Comparison of ENCODE assay signal across 8 cellular contexts in genomic region chr3:184748219-184749135, GRCh38. TPM values are rescaled to one million over a fixed set of nuclear protein-coding genes. Genes with fewer than 3 reads are reported as not detected.
DNase-seq lines count a peak whose midpoint lies in the region; ATAC-seq, FAIRE-seq and TF ChIP-seq lines count a peak whose summit lies in the region.

No MANE protein-coding gene starts in this region.

- no peak overlapping the region for H3K14ac ChIP-seq in IMR-90 (replicated peaks; ENCODE audit: low read depth, low read length)

- no peaks in the 10 kb centered on the region for H3K9me3 ChIP-seq in IMR-90 (ENCODE audit: control insufficient read depth, insufficient read depth, low read length)
- H3K9me3 ChIP-seq in HepG2 (ENCODE audit: low read length): no peaks in the 10 kb centered on the region
- H3K9me3 ChIP-seq in adrenal gland (replicated peaks in 1 of 3): no peaks in the 10 kb centered on the region

- H3K36me3 Mint-ChIP-seq in activated naive CD4-positive, alpha-beta T cell treated with anti-CD3 and anti-CD28 coated beads for 36 hours (ENCODE audit: low read depth): no peaks in the 10 kb centered on the region
- H3K36me3 Mint-ChIP-seq in activated naive CD4-positive, alpha-beta T cell treated with anti-CD3 and anti-CD28 coated beads, Interleukin-2, amount 10 ng/mL, durations not matched to agents 7 days and 5 days: no peaks in the 10 kb centered on the region

- H3K9ac ChIP-seq in IMR-90 (ENCODE audit: low read depth, low read length): no peak overlapping the region
- no peak overlapping the region for H3K9ac ChIP-seq in HepG2 (ENCODE audit: insufficient read depth, low read depth, low read length)

- BruUV-seq in IMR-90 (replicated peaks; lab: Mats Ljungman, UMichigan) (no TSS peak), HepG2 (replicated peaks; lab: Mats Ljungman, UMichigan) (no TSS peak)

- H3K9me3 Mint-ChIP-seq in activated naive CD4-positive, alpha-beta T cell treated with anti-CD3 and anti-CD28 coated beads for 36 hours: no peaks in the 10 kb centered on the region
- no peaks in the 10 kb centered on the region for H3K9me3 Mint-ChIP-seq in activated naive CD4-positive, alpha-beta T cell treated with anti-CD3 and anti-CD28 coated beads, Interleukin-2, amount 10 ng/mL, durations not matched to agents 7 days and 5 days

- no peak overlapping the region for H4K8ac ChIP-seq in IMR-90 (ENCODE audit: low read depth in 2 of 2, low read length in 2 of 2)

- CTCF ChIA-PET in activated naive CD4-positive, alpha-beta T cell treated with anti-CD3 and anti-CD28 coated beads for 36 hours (lab: Charles Lee): interaction anchor here (0.6 to 1.3 kb wide), 2 partner anchors 29 to 1983 kb away, joined by 3 to 4 read pairs; no protein-coding TSS in a partner anchor
- CTCF ChIA-PET in activated naive CD4-positive, alpha-beta T cell treated with anti-CD3 and anti-CD28 coated beads, Interleukin-2, amount 10 ng/mL, durations not matched to agents 7 days and 5 days (lab: Charles Lee): interaction anchor here (0.6 to 1.6 kb wide), 5 partner anchors 25 to 1379 kb away, joined by 3 to 4 read pairs (median 3); no protein-coding TSS in a partner anchor
- CTCF ChIA-PET in IMR-90 (lab: Yijun Ruan, JAX): no interaction called here
- CTCF ChIA-PET in HepG2 (lab: Yijun Ruan, JAX; ENCODE audit: low intra/inter-chr PET ratio, low total read pairs): interaction anchor here (2.3 kb wide), 1 partner anchor 187 kb away, joined by 9 read pairs; the partner anchor contains the start of gene EPHB3

- peaks cover 13% of the 10 kb centered on the region for H3K27me3 ChIP-seq in IMR-90 (ENCODE audit: control insufficient read depth, insufficient read depth, low read length)
- H3K27me3 ChIP-seq in HepG2 (ENCODE audit: control insufficient read depth in 1 of 2, insufficient read depth in 2 of 2, low read length in 2 of 2): peaks cover 1 to 30% of the 10 kb centered on the region in 2 experiments
- H3K27me3 ChIP-seq in adrenal gland: no peaks in the 10 kb centered on the region

- H3K4me2 ChIP-seq in IMR-90 (ENCODE audit: low read depth, low read length) (no peak overlapping the region), HepG2 (ENCODE audit: low read depth, low read length) (no peak overlapping the region)

- peak; percentile 31 for DNase-seq in activated naive CD4-positive, alpha-beta T cell treated with anti-CD3 and anti-CD28 coated beads for 36 hours
- no peak for DNase-seq in activated naive CD4-positive, alpha-beta T cell treated with anti-CD3 and anti-CD28 coated beads, Interleukin-2, amount 10 ng/mL, durations not matched to agents 7 days and 5 days
- DNase-seq in IMR-90: peak; percentile 68
- DNase-seq in HepG2 (ENCODE audit: low spot score): peak; percentile 13
- no peak for DNase-seq in glomerular visceral epithelial cell (ENCODE audit: extremely low spot score)
- DNase-seq in adrenal gland: no peak

- peaks cover 7% of the 10 kb centered on the region for H3K4me1 Mint-ChIP-seq in activated naive CD4-positive, alpha-beta T cell treated with anti-CD3 and anti-CD28 coated beads for 36 hours (ENCODE audit: low read depth)
- H3K4me1 Mint-ChIP-seq in activated naive CD4-positive, alpha-beta T cell treated with anti-CD3 and anti-CD28 coated beads, Interleukin-2, amount 10 ng/mL, durations not matched to agents 7 days and 5 days: no peaks in the 10 kb centered on the region

- H3K4ac ChIP-seq in IMR-90 (ENCODE audit: low read depth, low read length): no peak overlapping the region

- no peak overlapping the region for H4K91ac ChIP-seq in IMR-90 (ENCODE audit: insufficient read depth, low read depth, low read length)

- H3K27me3 Mint-ChIP-seq in activated naive CD4-positive, alpha-beta T cell treated with anti-CD3 and anti-CD28 coated beads for 36 hours (ENCODE audit: low read depth): no peaks in the 10 kb centered on the region
- H3K27me3 Mint-ChIP-seq in activated naive CD4-positive, alpha-beta T cell treated with anti-CD3 and anti-CD28 coated beads, Interleukin-2, amount 10 ng/mL, durations not matched to agents 7 days and 5 days: peaks cover 30% of the 10 kb centered on the region

- no peaks in the 10 kb centered on the region for H3K9me1 ChIP-seq in IMR-90 (ENCODE audit: insufficient read depth, low read length)

- no peak overlapping the region for H3K27ac Mint-ChIP-seq in activated naive CD4-positive, alpha-beta T cell treated with anti-CD3 and anti-CD28 coated beads for 36 hours
- no peak overlapping the region for H3K27ac Mint-ChIP-seq in activated naive CD4-positive, alpha-beta T cell treated with anti-CD3 and anti-CD28 coated beads, Interleukin-2, amount 10 ng/mL, durations not matched to agents 7 days and 5 days

- no peak overlapping the region for H2BK120ac ChIP-seq in IMR-90 (ENCODE audit: low read depth, low read length)

- TF ChIP-seq CTCF in IMR-90 (conservative IDR thresholded peaks at IDR 0.05; ENCODE audit: low read depth, low read length) (peak; percentile 32), VCaP (conservative IDR thresholded peaks at IDR 0.05) (peak; percentile 81), HepG2 (CRISPR knock-in tag; IDR thresholded peaks at IDR 0.05) (peak; percentile 70), adrenal gland (IDR thresholded peaks at IDR 0.05) (peak in 1 of 6 experiments; percentile 15)

- no peaks in the 10 kb centered on the region for H3K79me1 ChIP-seq in IMR-90 (ENCODE audit: low read depth in 1 of 2, low read length in 2 of 2)

- POLR2A ChIA-PET in IMR-90 (lab: Charles Lee; ENCODE audit: unreplicated experiment): no interaction called here
- POLR2A ChIA-PET in HepG2 (lab: Yijun Ruan, JAX): no interaction called here

- H4K20me1 ChIP-seq in IMR-90 (ENCODE audit: insufficient read depth, low read length) (no peaks in the 10 kb centered on the region), HepG2 (ENCODE audit: insufficient read depth, low read length) (no peaks in the 10 kb centered on the region)

- no peak overlapping the region for H3K4me3 ChIP-seq in IMR-90 (ENCODE audit: insufficient read depth, low read depth, low read length)
- no peak overlapping the region for H3K4me3 ChIP-seq in HepG2 (replicated peaks in 1 of 3; ENCODE audit: insufficient read depth in 1 of 3, low read depth in 2 of 3, low read length in 3 of 3)
- H3K4me3 ChIP-seq in adrenal gland: no peak overlapping the region

- TF ChIP-seq RAD21 in IMR-90 (IDR thresholded peaks at IDR 0.05; ENCODE audit: low read length) (peak; percentile 37), HepG2 (CRISPR knock-in tag; IDR thresholded peaks at IDR 0.05) (0 out of 2 replicates have a peak, but pooled peaks have one; percentile 19)

- dilution Hi-C loops in IMR-90 (cut with HindIII; ENCODE audit: low sequenced_read_pairs, unreplicated experiment): no loop called here

- no peak overlapping the region for H3K23ac ChIP-seq in IMR-90 (ENCODE audit: low read depth, low read length)

- in situ Hi-C loops in IMR-90 (cut with MboI; ENCODE audit: low sequenced_read_pairs) (no loop called here), HepG2 (cut with HindIII; ENCODE audit: extremely low pct_ligation_motif_present, low pct_unique_long_range_greater_than_20kb) (no loop called here)

- H3K18ac ChIP-seq in IMR-90 (ENCODE audit: low read depth, low read length): no peak overlapping the region

- ATAC-seq in IMR-90 (ENCODE audit: low read depth) (peak; percentile 91), HepG2 (peak; percentile 96), GM18867 (IDR thresholded peaks at IDR 0.05; ENCODE audit: unreplicated experiment) (no peak)

- H2AFZ ChIP-seq in IMR-90 (replicated peaks; ENCODE audit: low read length, poor library complexity) (peak overlapping the region; percentile 2), HepG2 (ENCODE audit: low read length) (no peak overlapping the region)

- H3K36me3 ChIP-seq in IMR-90 (ENCODE audit: control insufficient read depth, insufficient read depth, low read length) (no peaks in the 10 kb centered on the region), HepG2 (replicated peaks in 1 of 2; ENCODE audit: control insufficient read depth in 1 of 2, insufficient read depth in 2 of 2, low read length in 2 of 2) (no peaks in the 10 kb centered on the region), adrenal gland (replicated peaks in 1 of 2) (no peaks in the 10 kb centered on the region)

- no peak overlapping the region for H2BK15ac ChIP-seq in IMR-90 (ENCODE audit: low read depth, low read length)

- intact Hi-C loops in activated naive CD4-positive, alpha-beta T cell treated with anti-CD3 and anti-CD28 coated beads for 36 hours (cut with micrococcal nuclease): loop anchor here (1.0 kb wide), 1 partner anchor 187 kb away; the partner anchor contains the start of gene EPHB3
- intact Hi-C loops in IMR-90 (cut with micrococcal nuclease): no loop called here
- intact Hi-C loops in HepG2 (cut with micrococcal nuclease; ENCODE audit: unreplicated experiment): loop anchor here (1.0 kb wide), 1 partner anchor 187 kb away; the partner anchor contains the start of gene EPHB3
- intact Hi-C loops in adrenal gland (cut with DNase I): no loop called here

- peak; percentile 54 for FAIRE-seq in HepG2 (lab: Jason Lieb, UNC)

- H3K4me3 Mint-ChIP-seq in activated naive CD4-positive, alpha-beta T cell treated with anti-CD3 and anti-CD28 coated beads for 36 hours: no peak overlapping the region
- no peak overlapping the region for H3K4me3 Mint-ChIP-seq in activated naive CD4-positive, alpha-beta T cell treated with anti-CD3 and anti-CD28 coated beads, Interleukin-2, amount 10 ng/mL, durations not matched to agents 7 days and 5 days

- no peak overlapping the region for H2BK20ac ChIP-seq in IMR-90 (ENCODE audit: low read depth, low read length)

- H3K27ac ChIP-seq in IMR-90 (ENCODE audit: insufficient read depth, low read length) (no peak overlapping the region), VCaP (no peak overlapping the region), HepG2 (ENCODE audit: extremely low read length, insufficient read depth, low read length) (no peak overlapping the region), adrenal gland (no peak overlapping the region)

- H3K4me1 ChIP-seq in IMR-90 (ENCODE audit: control insufficient read depth, insufficient read depth, low read length) (peaks cover 4% of the 10 kb centered on the region; the same call in 1 of the 2 replicates), HepG2 (ENCODE audit: insufficient read depth, low read length) (no peaks in the 10 kb centered on the region), adrenal gland (replicated peaks in 1 of 2) (no peaks in the 10 kb centered on the region)

- H4K5ac ChIP-seq in IMR-90 (ENCODE audit: low read depth, low read length): no peak overlapping the region

- no peak for TF ChIP-seq POLR2A in IMR-90 (IDR thresholded peaks at IDR 0.05; ENCODE audit: low read depth, low read length)
- no peak for TF ChIP-seq POLR2A in HepG2 (IDR thresholded peaks at IDR 0.05; ENCODE audit: insufficient read depth in 1 of 2, low read depth in 2 of 2, low read length in 2 of 2)
- no peak for TF ChIP-seq POLR2A in adrenal gland (IDR thresholded peaks at IDR 0.05)

- H2AK9ac ChIP-seq in IMR-90 (replicated peaks; ENCODE audit: low read depth, low read length, poor library complexity): no peak overlapping the region

- no peak overlapping the region for H2AK5ac ChIP-seq in IMR-90 (ENCODE audit: low read depth, low read length)

- WGBS in IMR-90 (ENCODE audit: extremely low coverage in 2 of 2, insufficient read length in 1 of 2), 2 experiments: 0% methylated on average over 2 of the region's 8 CpGs; no CpG with 5 or more reads in 1 of the 2 experiments
- 38% methylated on average over 8 of the region's 8 CpGs for WGBS in HepG2 (ENCODE audit: low lambda C conversion rate)
- WGBS in adrenal gland, 4 donors: 59 to 66% (median 63%) methylated on average over 8 of the region's 8 CpGs

- TF ChIP-seq EP300 in HepG2 (IDR thresholded peaks at IDR 0.05; ENCODE audit: low read depth in 2 of 2, low read length in 2 of 2) (no peak), HepG2 (CRISPR knock-in tag; IDR thresholded peaks at IDR 0.05; ENCODE audit: borderline replicate concordance) (no peak)

- H3K56ac ChIP-seq in IMR-90 (ENCODE audit: extremely low read depth, insufficient read depth, low read length): no peak overlapping the region

- H2BK5ac ChIP-seq in IMR-90 (ENCODE audit: low read depth, low read length, poor library complexity, severe bottlenecking): no peak overlapping the region

- H3K79me2 ChIP-seq in HepG2 (ENCODE audit: insufficient read depth, low read length): no peaks in the 10 kb centered on the region

RNA-seq across cellular contexts. Expression of gene MAGEF1, which starts 36.6 kb away (rescaled TPM):
- 10 to 100 TPM; 17.4 to 18.1 TPM for total RNA-seq in activated naive CD4-positive, alpha-beta T cell treated with anti-CD3 and anti-CD28 coated beads for 36 hours
- total RNA-seq in IMR-90 (2012; rRNA removed) (10.6 and 16.4 TPM in 2 replicates), HepG2 (2016; rRNA removed; fragmentation: Illumina TruSeq; extraction: Trizol) (60.5 and 62.4 TPM in 2 replicates), adrenal gland (10 to 100 TPM; 23.7 to 69.1 (median 36.3) TPM)
- polyA plus RNA-seq in IMR-90 (2012; rRNA removed) (18.3 and 19.4 TPM in 2 replicates), HepG2 (2011; rRNA removed) (26.0 and 28.4 TPM in 2 replicates), adrenal gland (10 to 100 TPM; 22.1 to 40.5 (median 24.2) TPM)
- 19.1 and 19.8 TPM in 2 replicates for polyA plus RNA-seq in IMR-90 (2012; cell fraction: cytosol; rRNA removed)
- 6.1 and 8.7 TPM in 2 replicates for polyA plus RNA-seq in IMR-90 (2012; cell fraction: nucleus; rRNA removed; ENCODE audit: low replicate concordance)
- total RNA-seq in HepG2 (2016; cell fraction: cytosol; rRNA removed; fragmentation: Illumina TruSeq; extraction: Trizol; ENCODE audit: low read depth): 11.1 and 11.7 TPM in 2 replicates
- total RNA-seq in HepG2 (2016; cell fraction: insoluble cytoplasmic fraction; rRNA removed; fragmentation: Illumina TruSeq; extraction: Trizol): 62.2 and 63.0 TPM in 2 replicates
- total RNA-seq in HepG2 (2016; cell fraction: membrane; rRNA removed; fragmentation: Illumina TruSeq; extraction: Trizol): 35.0 and 37.6 TPM in 2 replicates
- total RNA-seq in HepG2 (2016; cell fraction: nucleus; rRNA removed; fragmentation: Illumina TruSeq; extraction: Trizol): 29.3 and 33.3 TPM in 2 replicates
- polyA plus RNA-seq in HepG2 (2011; cell fraction: cytosol; rRNA removed): 28.8 and 31.3 TPM in 2 replicates
- 9.3 and 9.9 TPM in 2 replicates for polyA plus RNA-seq in HepG2 (2011; cell fraction: nucleus; rRNA removed)
- polyA plus RNA-seq in HepG2 (2012): 40.7 and 43.6 TPM in 2 replicates
- polyA plus RNA-seq in HepG2 (2016; cell fraction: cytosol; fragmentation: Illumina TruSeq; extraction: Trizol; ENCODE audit: low read depth): 9.6 and 9.9 TPM in 2 replicates
- 85.1 and 85.2 TPM in 2 replicates for polyA plus RNA-seq in HepG2 (2016; cell fraction: insoluble cytoplasmic fraction; fragmentation: Illumina TruSeq; extraction: Trizol; ENCODE audit: low read depth)
- 27.9 and 30.4 TPM in 2 replicates for polyA plus RNA-seq in HepG2 (2016; cell fraction: membrane; fragmentation: Illumina TruSeq; extraction: Trizol; ENCODE audit: low read depth)
- 55.9 and 56.3 TPM in 2 replicates for polyA plus RNA-seq in HepG2 (2016; cell fraction: nucleus; fragmentation: Illumina TruSeq; extraction: Trizol; ENCODE audit: insufficient read depth, low read depth)
- 7.2 and 10.5 TPM in 2 replicates for polyA minus RNA-seq in HepG2 (2011; rRNA and poly(A)+ RNA removed; ENCODE audit: low replicate concordance)
- 18.7 and 19.4 TPM in 2 replicates for polyA minus RNA-seq in HepG2 (2011; cell fraction: cytosol; rRNA and poly(A)+ RNA removed)
- 8.4 and 9.0 TPM in 2 replicates for polyA minus RNA-seq in HepG2 (2011; cell fraction: nucleus; rRNA and poly(A)+ RNA removed)

Comparison
In these comparisons a context has a peak if more than half of its experiments do, and no peak if none do; other contexts are left out.
1. DNase-seq: peak in activated naive CD4-positive, alpha-beta T cell treated with anti-CD3 and anti-CD28 coated beads for 36 hours (single experiment), IMR-90 (single experiment) and HepG2 (single experiment); none in activated naive CD4-positive, alpha-beta T cell treated with anti-CD3 and anti-CD28 coated beads, Interleukin-2, amount 10 ng/mL, durations not matched to agents 7 days and 5 days (single experiment), glomerular visceral epithelial cell (single experiment) and adrenal gland (0 of 7).
2. intact Hi-C loops: an anchor here in activated naive CD4-positive, alpha-beta T cell treated with anti-CD3 and anti-CD28 coated beads for 36 hours (1.0 kb wide) and HepG2 (1.0 kb wide); none called in IMR-90 and adrenal gland.